35 cellular contexts compared by ENCODE assay signal in genomic region chr13:78443839-78444238, GRCh38.
"Had no signal": no experiment of that assay in that cellular context is flagged by ENCODE, and none has a peak within 500 bp of the region (broad histone marks: within the 10 kb centered on the region; RNA-seq: fewer than 3 reads in every experiment).

No MANE protein-coding gene starts in this region.

- H3K27me3 ChIP-seq: MG63 had no signal

- H3K4me3 ChIP-seq: MG63 had no signal

- H3K9me3 ChIP-seq: MG63 had no signal

- DNase-seq: MG63, MM.1S, MV-4-11, NCI-H1048, NCI-H1092, NCI-H1092 treated with DMSO at 0.1 percent for 48 hours, NCI-H1105, NCI-H1105 treated with DMSO at 0.1 percent for 48 hours, NCI-H1417, NCI-H1417 treated with DMSO at 0.1 percent for 48 hours, NCI-H1436, NCI-H1436 treated with DMSO at 0.1 percent for 48 hours, NCI-H146, NCI-H1694, NCI-H1694 treated with DMSO at 0.1 percent for 48 hours, NCI-H187, NCI-H187 treated with DMSO at 0.1 percent for 48 hours, NCI-H1930, NCI-H2029, NCI-H2029 treated with DMSO at 0.1 percent for 48 hours, NCI-H2081, NCI-H2081 treated with DMSO at 0.1 percent for 48 hours, NCI-H2107, NCI-H2171, NCI-H2171 treated with DMSO at 0.1 percent for 48 hours, NCI-H2227 treated with DMSO at 0.1 percent for 48 hours, NCI-H226, NCI-H345, NCI-H446, NCI-H446 treated with DMSO at 0.1 percent for 48 hours, NCI-H510A, NCI-H510A treated with DMSO at 0.1 percent for 48 hours, NCI-H524, NCI-H524 treated with DMSO at 0.1 percent for 48 hours, NCI-H526 had no signal

- H3K36me3 ChIP-seq: MG63 had no signal
